Comparison of ENCODE assay signal across 2 cellular contexts in the genomic region with DNA sequence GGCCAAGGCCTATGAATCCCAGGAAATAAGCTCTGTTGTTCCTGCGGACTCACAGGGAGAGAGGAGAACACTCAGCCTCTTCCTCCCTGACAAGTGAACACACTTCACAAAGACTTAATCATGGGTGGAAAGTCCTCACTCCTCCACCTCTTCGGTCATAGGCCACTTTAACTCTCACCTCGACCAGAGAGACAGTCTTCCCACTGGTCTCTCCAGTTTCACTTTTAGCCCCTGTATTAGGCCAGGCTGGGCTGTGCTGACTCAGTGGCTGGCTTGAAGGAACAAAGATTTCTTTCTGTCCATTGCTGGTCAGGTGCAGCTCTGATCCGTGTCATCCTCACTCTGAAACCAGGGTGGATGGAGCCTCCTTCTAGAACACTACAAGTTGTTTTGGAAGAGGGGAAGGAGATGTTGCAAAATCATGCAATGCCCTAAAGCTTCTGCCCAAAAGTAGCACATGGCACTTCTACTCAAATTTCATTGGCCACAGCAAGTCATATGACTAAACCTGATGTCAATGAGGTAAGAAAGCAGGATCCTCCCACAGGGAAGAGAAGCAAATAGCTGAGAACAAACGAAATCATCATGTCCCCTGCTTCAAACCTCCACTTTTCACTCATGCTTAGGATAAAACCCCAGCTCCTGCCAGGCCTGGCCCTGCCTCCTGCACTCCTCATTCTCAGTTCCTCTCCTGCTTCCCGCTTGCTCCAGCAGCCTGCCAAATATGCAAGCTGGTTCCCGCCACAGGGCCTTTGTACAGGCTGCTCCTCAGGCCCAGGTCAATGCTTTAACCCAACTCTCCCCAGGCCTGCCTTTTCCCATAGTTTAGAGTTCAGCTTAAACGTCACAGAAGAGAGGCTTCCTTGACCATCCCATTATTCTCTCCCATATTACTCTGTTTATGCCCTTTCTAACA.
TF ChIP-seq lines count a peak whose summit lies in the region.

No MANE protein-coding gene starts in this region.

TF ChIP-seq in GM23338, 12 proteins besides CTCF, POLR2A, EP300 and RAD21:
- TF ChIP-seq ZNF462 (CRISPR knock-in tag; IDR thresholded peaks at IDR 0.05), result no peak
- no peak for TF ChIP-seq REST (IDR thresholded peaks at IDR 0.05; ENCODE audit: unreplicated experiment)
- no peak for TF ChIP-seq EZH2 (IDR thresholded peaks at IDR 0.05; ENCODE audit: low read depth, unreplicated experiment)

TF ChIP-seq in K562, 482 proteins besides CTCF, POLR2A, EP300 and RAD21 (continued from another document and continues in another):
- TF ChIP-seq, protein P1, sequence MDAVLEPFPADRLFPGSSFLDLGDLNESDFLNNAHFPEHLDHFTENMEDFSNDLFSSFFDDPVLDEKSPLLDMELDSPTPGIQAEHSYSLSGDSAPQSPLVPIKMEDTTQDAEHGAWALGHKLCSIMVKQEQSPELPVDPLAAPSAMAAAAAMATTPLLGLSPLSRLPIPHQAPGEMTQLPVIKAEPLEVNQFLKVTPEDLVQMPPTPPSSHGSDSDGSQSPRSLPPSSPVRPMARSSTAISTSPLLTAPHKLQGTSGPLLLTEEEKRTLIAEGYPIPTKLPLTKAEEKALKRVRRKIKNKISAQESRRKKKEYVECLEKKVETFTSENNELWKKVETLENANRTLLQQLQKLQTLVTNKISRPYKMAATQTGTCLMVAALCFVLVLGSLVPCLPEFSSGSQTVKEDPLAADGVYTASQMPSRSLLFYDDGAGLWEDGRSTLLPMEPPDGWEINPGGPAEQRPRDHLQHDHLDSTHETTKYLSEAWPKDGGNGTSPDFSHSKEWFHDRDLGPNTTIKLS (IDR thresholded peaks at IDR 0.05; ENCODE audit: borderline replicate concordance, low read depth), result no peak
- peak; percentile 50; the same call in 1 of the 2 replicates for TF ChIP-seq ZNF583 (CRISPR knock-in tag; IDR thresholded peaks at IDR 0.05)
- TF ChIP-seq ATF2 (CRISPR knock-in tag; IDR thresholded peaks at IDR 0.05), result no peak
- TF ChIP-seq LCOR (CRISPR knock-in tag; IDR thresholded peaks at IDR 0.05), result 0 out of 2 replicates have a peak, but pooled peaks have one; percentile 39
- TF ChIP-seq ZNF407 (IDR thresholded peaks at IDR 0.05; ENCODE audit: low read depth), result no peak
- TF ChIP-seq CHD7 (IDR thresholded peaks at IDR 0.05; ENCODE audit: low read depth, low read length), result no peak
- TF ChIP-seq NR2F6 (CRISPR knock-in tag; IDR thresholded peaks at IDR 0.05), result no peak
- TF ChIP-seq PML (IDR thresholded peaks at IDR 0.05; ENCODE audit: low read length), result no peak
- no peak for TF ChIP-seq ZNF696 (CRISPR knock-in tag; conservative IDR thresholded peaks at IDR 0.05)
- TF ChIP-seq ZNF121 (CRISPR knock-in tag; conservative IDR thresholded peaks at IDR 0.05), result no peak
- TF ChIP-seq IRF2 (CRISPR knock-in tag; IDR thresholded peaks at IDR 0.05), result no peak
- TF ChIP-seq ATF3 (IDR thresholded peaks at IDR 0.05), result peak; percentile 55; the same call in 1 of the 2 replicates
- TF ChIP-seq ATF3 (CRISPR knock-in tag; conservative IDR thresholded peaks at IDR 0.05), result no peak
- no peak for TF ChIP-seq CHD4 (IDR thresholded peaks at IDR 0.05; ENCODE audit: insufficient read depth, insufficient replicate concordance, low read depth, low read length, poor library complexity, severe bottlenecking)
- TF ChIP-seq MTA1 (IDR thresholded peaks at IDR 0.05; ENCODE audit: borderline replicate concordance), result no peak
- no peak; the same call in 1 of the 2 replicates for TF ChIP-seq BHLHE40 (IDR thresholded peaks at IDR 0.05; ENCODE audit: low read length)
- TF ChIP-seq GMEB1 (CRISPR knock-in tag; IDR thresholded peaks at IDR 0.05), result no peak; the same call in 1 of the 2 replicates
